ENCODE assay signal across 1 cellular context in genomic region chr10:18140149-18140956, GRCh38.
TF ChIP-seq lines count a peak whose summit lies in the region.

TSS of gene CACNB2 (plus strand) at chr10:18140424.

TF ChIP-seq in HCT116, 20 proteins besides CTCF, POLR2A, EP300 and RAD21 (continued from another document):
- no peak for TF ChIP-seq ZBTB33 (IDR thresholded peaks at IDR 0.05; ENCODE audit: extremely low read depth, insufficient replicate concordance, low read length)
